ENCODE assay signal across 8 cellular contexts in genomic region chr2:72144746-72145657, GRCh38. TPM values are rescaled to one million over a fixed set of nuclear protein-coding genes. Genes with fewer than 3 reads are reported as not detected.
DNase-seq lines count a peak whose midpoint lies in the region; ATAC-seq, FAIRE-seq and TF ChIP-seq lines count a peak whose summit lies in the region.

No MANE protein-coding gene starts in this region.

- H3K9ac ChIP-seq in HepG2 (ENCODE audit: insufficient read depth, low read depth, low read length), result no peak overlapping the region

- H3K27ac ChIP-seq in HepG2 (ENCODE audit: extremely low read length, insufficient read depth, low read length) (no peak overlapping the region), testis (peak overlapping the region; percentile 57 to 78)

- CTCF ChIA-PET in GM10248 (lab: Yijun Ruan, JAX) (no interaction called here), HepG2 (lab: Yijun Ruan, JAX; ENCODE audit: low intra/inter-chr PET ratio, low total read pairs) (no interaction called here)

- H3K36me3 ChIP-seq in bronchial epithelial cell (ENCODE audit: control insufficient read depth, insufficient read depth, low read length) (no peaks in the 10 kb centered on the region), HepG2 (replicated peaks in 1 of 2; ENCODE audit: control insufficient read depth in 1 of 2, insufficient read depth in 2 of 2, low read length in 2 of 2) (no peaks in the 10 kb centered on the region), testis (ENCODE audit: low read depth, missing control alignments) (no peaks in the 10 kb centered on the region)

- DNase-seq in GM10248 (ENCODE audit: extremely low spot score) (peak; percentile 29), NCI-H446 treated with DMSO at 0.1 percent for 48 hours (lab: John Stamatoyannopoulos, UW) (peak; percentile 49), bronchial epithelial cell (ENCODE audit: low read depth) (no peak), HepG2 (ENCODE audit: low spot score) (peak; percentile 24), testis (peak; percentile 83), AG08395 (ENCODE audit: low spot score) (no peak), SHP77 (lab: John Stamatoyannopoulos, UW) (no peak)

- in situ Hi-C loops in HepG2 (cut with HindIII; ENCODE audit: extremely low pct_ligation_motif_present, low pct_unique_long_range_greater_than_20kb), result loop anchor here (10.0 kb wide), 1 partner anchor 340 kb away; no protein-coding TSS in a partner anchor

- H3K27me3 ChIP-seq in bronchial epithelial cell (ENCODE audit: control insufficient read depth, insufficient read depth, low read length) (peaks cover 35% of the 10 kb centered on the region), HepG2 (ENCODE audit: control insufficient read depth in 1 of 2, insufficient read depth in 2 of 2, low read length in 2 of 2) (peaks cover 31 to 92% of the 10 kb centered on the region in 2 experiments), testis (no peaks in the 10 kb centered on the region)

- H3K9me3 ChIP-seq in HepG2 (ENCODE audit: low read length), result peaks cover 7% of the 10 kb centered on the region; the same call in 1 of the 2 replicates
- no peaks in the 10 kb centered on the region for H3K9me3 ChIP-seq in testis

- H3K79me2 ChIP-seq in HepG2 (ENCODE audit: insufficient read depth, low read length), result no peaks in the 10 kb centered on the region

- peaks cover 30% of the 10 kb centered on the region for H3K4me1 ChIP-seq in HepG2 (ENCODE audit: insufficient read depth, low read length)
- H3K4me1 ChIP-seq in testis, result peaks cover 50% of the 10 kb centered on the region

- H2AFZ ChIP-seq in HepG2 (ENCODE audit: low read length), result no peak overlapping the region

- peak overlapping the region; percentile 78 for H3K4me2 ChIP-seq in HepG2 (ENCODE audit: low read depth, low read length)

- FAIRE-seq in bronchial epithelial cell (lab: Jason Lieb, UNC) (no peak), HepG2 (lab: Jason Lieb, UNC) (no peak)

- H3K4me3 ChIP-seq in bronchial epithelial cell (ENCODE audit: low read depth, low read length), result peak overlapping the region; percentile 35
- H3K4me3 ChIP-seq in HepG2 (replicated peaks in 1 of 3; ENCODE audit: insufficient read depth in 1 of 3, low read depth in 2 of 3, low read length in 3 of 3), result peak overlapping the region; percentile 32 to 67 (median 63)
- H3K4me3 ChIP-seq in testis, result peak overlapping the region; percentile 62 to 75

- no peak for TF ChIP-seq CTCF in GM10248 (IDR thresholded peaks at IDR 0.05; ENCODE audit: control extremely low read depth, extremely low read depth, low read depth, missing control alignments)
- no peak for TF ChIP-seq CTCF in bronchial epithelial cell (IDR thresholded peaks at IDR 0.05; ENCODE audit: insufficient read depth, low read length, severe bottlenecking)
- peak; percentile 25; the same call in 1 of the 2 replicates for TF ChIP-seq CTCF in HepG2 (CRISPR knock-in tag; IDR thresholded peaks at IDR 0.05)
- no peak for TF ChIP-seq CTCF in testis (IDR thresholded peaks at IDR 0.05)

- WGBS in HepG2 (ENCODE audit: low lambda C conversion rate), result 2% methylated on average over 51 of the region's 81 CpGs
- 0 to 1% methylated on average over 31 to 81 of the region's 81 CpGs for WGBS in testis, 2 donors

- BruUV-seq in HepG2 (replicated peaks; lab: Mats Ljungman, UMichigan), result no TSS peak

- H4K20me1 ChIP-seq in HepG2 (ENCODE audit: insufficient read depth, low read length), result peaks cover 11% of the 10 kb centered on the region; the same call in 1 of the 2 replicates

- no peak for TF ChIP-seq POLR2A in HepG2 (IDR thresholded peaks at IDR 0.05; ENCODE audit: insufficient read depth in 1 of 2, low read depth in 2 of 2, low read length in 2 of 2)
- no peak for TF ChIP-seq POLR2A in testis (IDR thresholded peaks at IDR 0.05)

- TF ChIP-seq EP300 in HepG2 (IDR thresholded peaks at IDR 0.05; ENCODE audit: low read depth in 2 of 2, low read length in 2 of 2) (no peak), HepG2 (CRISPR knock-in tag; IDR thresholded peaks at IDR 0.05; ENCODE audit: borderline replicate concordance) (no peak)

- POLR2A ChIA-PET in GM10248 (lab: Yijun Ruan, JAX), result no interaction called here
- POLR2A ChIA-PET in HepG2 (lab: Yijun Ruan, JAX), result no interaction called here

- ATAC-seq in HepG2 (peak; percentile 46), GM21576 (IDR thresholded peaks at IDR 0.05; ENCODE audit: unreplicated experiment) (no peak)

- intact Hi-C loops in HepG2 (cut with micrococcal nuclease; ENCODE audit: unreplicated experiment), result no loop called here
- intact Hi-C loops in testis (cut with DNase I; ENCODE audit: low total_unique reads), result loop anchor here (5.0 kb wide), 1 partner anchor 343 kb away; no protein-coding TSS in a partner anchor

- no peak for TF ChIP-seq RAD21 in HepG2 (CRISPR knock-in tag; IDR thresholded peaks at IDR 0.05)

TF ChIP-seq in HepG2, 621 proteins besides CTCF, POLR2A, EP300 and RAD21 (continues in another document):
- TF ChIP-seq NRL (CRISPR knock-in tag; IDR thresholded peaks at IDR 0.05; ENCODE audit: borderline replicate concordance), result 0 out of 2 replicates have a peak, but pooled peaks have one; percentile 52
- TF ChIP-seq ZNF30 (CRISPR knock-in tag; IDR thresholded peaks at IDR 0.05), result 0 out of 2 replicates have a peak, but pooled peaks have one; percentile 27
- TF ChIP-seq LCORL (IDR thresholded peaks at IDR 0.05), result no peak
- TF ChIP-seq LCORL (CRISPR knock-in tag; IDR thresholded peaks at IDR 0.05), result peak; percentile 74; the same call in 1 of the 2 replicates
- TF ChIP-seq KDM2A (CRISPR knock-in tag; IDR thresholded peaks at IDR 0.05; ENCODE audit: borderline replicate concordance, low read depth), result peak; percentile 47
- 0 out of 2 replicates have a peak, but pooled peaks have one; percentile 37 for TF ChIP-seq ZNF850 (CRISPR knock-in tag; conservative IDR thresholded peaks at IDR 0.05)
- TF ChIP-seq SNAI1 (CRISPR knock-in tag; IDR thresholded peaks at IDR 0.05; ENCODE audit: borderline replicate concordance), result peak; percentile 62; the same call in 1 of the 2 replicates
- TF ChIP-seq ZNF670 (CRISPR knock-in tag; IDR thresholded peaks at IDR 0.05; ENCODE audit: borderline replicate concordance), result no peak
- TF ChIP-seq PHF21A (CRISPR knock-in tag; IDR thresholded peaks at IDR 0.05), result peak; percentile 74
- TF ChIP-seq AGO1 (IDR thresholded peaks at IDR 0.05; ENCODE audit: low read depth, low read length, poor library complexity, severe bottlenecking), result peak; percentile 18
- no peak for TF ChIP-seq THYN1 (CRISPR knock-in tag; IDR thresholded peaks at IDR 0.05; ENCODE audit: borderline replicate concordance, low read depth)
- TF ChIP-seq DZIP1 (CRISPR knock-in tag; IDR thresholded peaks at IDR 0.05), result peak; percentile 70; the same call in 1 of the 2 replicates
- TF ChIP-seq KDM5B (CRISPR knock-in tag; IDR thresholded peaks at IDR 0.05; ENCODE audit: borderline replicate concordance), result 0 out of 2 replicates have a peak, but pooled peaks have one; percentile 56
- TF ChIP-seq ZNF333 (CRISPR knock-in tag; IDR thresholded peaks at IDR 0.05; ENCODE audit: borderline replicate concordance), result peak; percentile 81; the same call in 1 of the 2 replicates

RNA-seq across cellular contexts. Expression of gene CYP26B1, which starts 2.7 kb away (rescaled TPM):
- total RNA-seq in bronchial epithelial cell (under 0.01 and 0.53 TPM in 2 replicates), HepG2 (2016; rRNA removed; fragmentation: Illumina TruSeq; extraction: Trizol) (0.06 and 0.07 TPM in 2 replicates), testis (10 to 100 TPM; 42.1 to 86.2 TPM)
- total RNA-seq in HepG2 (2016; cell fraction: cytosol; rRNA removed; fragmentation: Illumina TruSeq; extraction: Trizol; ENCODE audit: low read depth), result not detected in 2 replicates
- total RNA-seq in HepG2 (2016; cell fraction: insoluble cytoplasmic fraction; rRNA removed; fragmentation: Illumina TruSeq; extraction: Trizol), result 0.32 TPM in 1 of 2 replicates, not detected in the other
- 0.09 TPM in 1 of 2 replicates, not detected in the other for total RNA-seq in HepG2 (2016; cell fraction: membrane; rRNA removed; fragmentation: Illumina TruSeq; extraction: Trizol)
- 0.12 and 0.13 TPM in 2 replicates for total RNA-seq in HepG2 (2016; cell fraction: nucleus; rRNA removed; fragmentation: Illumina TruSeq; extraction: Trizol)
- polyA plus RNA-seq in HepG2 (2011; rRNA removed) (0.04 and 0.05 TPM in 2 replicates), testis (ENCODE audit: insufficient read depth, low read depth, low replicate concordance) (31.6 TPM)
- 0.03 and 0.09 TPM in 2 replicates for polyA plus RNA-seq in HepG2 (2011; cell fraction: cytosol; rRNA removed)
- 0.50 and 0.79 TPM in 2 replicates for polyA plus RNA-seq in HepG2 (2011; cell fraction: nucleus; rRNA removed)
- polyA plus RNA-seq in HepG2 (2012), result not detected in 2 replicates
- not detected in 2 replicates for polyA plus RNA-seq in HepG2 (2016; cell fraction: cytosol; fragmentation: Illumina TruSeq; extraction: Trizol; ENCODE audit: low read depth)
- polyA plus RNA-seq in HepG2 (2016; cell fraction: insoluble cytoplasmic fraction; fragmentation: Illumina TruSeq; extraction: Trizol; ENCODE audit: low read depth), result 0.05 and 0.11 TPM in 2 replicates
- 0.07 TPM in 1 of 2 replicates, not detected in the other for polyA plus RNA-seq in HepG2 (2016; cell fraction: membrane; fragmentation: Illumina TruSeq; extraction: Trizol; ENCODE audit: low read depth)
- polyA plus RNA-seq in HepG2 (2016; cell fraction: nucleus; fragmentation: Illumina TruSeq; extraction: Trizol; ENCODE audit: insufficient read depth, low read depth), result 0.26 and 0.88 TPM in 2 replicates
- polyA minus RNA-seq in HepG2 (2011; rRNA and poly(A)+ RNA removed; ENCODE audit: low replicate concordance), result 0.34 and 5.5 TPM in 2 replicates
- polyA minus RNA-seq in HepG2 (2011; cell fraction: cytosol; rRNA and poly(A)+ RNA removed), result 0.18 TPM in 1 of 2 replicates, not detected in the other
- 0.25 and 0.26 TPM in 2 replicates for polyA minus RNA-seq in HepG2 (2011; cell fraction: nucleus; rRNA and poly(A)+ RNA removed)

Comparison
In these comparisons a context has a peak if more than half of its experiments do, and no peak if none do; other contexts are left out.
1. DNase-seq: peak in GM10248 (single experiment), NCI-H446 treated with DMSO at 0.1 percent for 48 hours (single experiment), HepG2 (single experiment) and testis (single experiment); none in bronchial epithelial cell (single experiment), AG08395 (single experiment) and SHP77 (0 of 2).
2. RNA of gene CYP26B1, which starts 2.7 kb away (total RNA-seq): 42.1 to 86.2 TPM in testis; under 0.01 to 0.53 TPM in bronchial epithelial cell and 0.06 to 0.32 TPM in HepG2; every median in the first group is over 10 times any median in the second.
3. Peak in every context shown above with its lines, with median percentiles within 50 percentile points of each other: H3K4me3 ChIP-seq.